22 cellular contexts compared by ENCODE assay signal in genomic region chr14:35895256-35895655, GRCh38.
"Had no signal": no experiment of that assay in that cellular context is flagged by ENCODE, and none has a peak within 500 bp of the region (broad histone marks: within the 10 kb centered on the region; RNA-seq: fewer than 3 reads in every experiment).

No MANE protein-coding gene starts in this region.

- ATAC-seq: foreskin keratinocyte; gastrocnemius medialis; heart right ventricle; left cardiac atrium; left lung; left ventricle myocardium superior; lower lobe of right lung; naive thymus-derived CD4-positive, alpha-beta T cell had no signal

- H3K4me3 ChIP-seq: coronary artery, dorsolateral prefrontal cortex, esophagus muscularis mucosa, gastrocnemius medialis, heart right ventricle, left lung, lower lobe of right lung had no signal

- H3K4me1 ChIP-seq: esophagus muscularis mucosa, foreskin keratinocyte, gastrocnemius medialis, heart right ventricle, left lung, lower lobe of right lung had no signal

- H3K27me3 ChIP-seq: dorsolateral prefrontal cortex, esophagus muscularis mucosa, gastrocnemius medialis, heart right ventricle, left lung had no signal

- FAIRE-seq: colon, endothelial cell of umbilical vein, islet of Langerhans, keratinocyte had no signal

- H3K9me3 ChIP-seq: gastrocnemius medialis had no signal

- H3K27ac ChIP-seq: coronary artery, dorsolateral prefrontal cortex, esophagus muscularis mucosa, foreskin keratinocyte, gastrocnemius medialis, heart right ventricle, left lung, lower lobe of right lung had no signal

- H3K36me3 ChIP-seq: esophagus muscularis mucosa, gastrocnemius medialis, heart right ventricle, left lung, lower lobe of right lung had no signal

- DNase-seq: dermis blood vessel endothelial cell; dorsolateral prefrontal cortex; effector CD4-positive, alpha-beta T cell; effector memory CD4-positive, alpha-beta T cell; foreskin keratinocyte; gastrocnemius medialis; glutamatergic neuron; head of caudate nucleus; heart right ventricle; hippocampal formation; left cardiac atrium; left lung; left ventricle myocardium superior; lower lobe of right lung; mesenchymal stem cell; naive thymus-derived CD4-positive, alpha-beta T cell had no signal
